19 cellular contexts compared by ENCODE assay signal in genomic region chr3:106673926-106674569, GRCh38.
DNase-seq lines count a peak whose midpoint lies in the region; TF ChIP-seq lines count a peak whose summit lies in the region.
"Had no signal": no experiment of that assay in that cellular context is flagged by ENCODE, and none has a peak within 500 bp of the region (broad histone marks: within the 10 kb centered on the region; RNA-seq: fewer than 3 reads in every experiment).

No MANE protein-coding gene starts in this region.

- no peaks in the 10 kb centered on the region for H3K27me3 Mint-ChIP-seq in MCF 10A (ENCODE audit: insufficient read depth, unreplicated experiment)

- no peak overlapping the region for H3K27ac Mint-ChIP-seq in MCF 10A (ENCODE audit: low read depth, unreplicated experiment)
- H3K27ac Mint-ChIP-seq: CD8-positive, alpha-beta T cell; H9 had no signal

- peaks cover 8% of the 10 kb centered on the region for H3K9me3 Mint-ChIP-seq in MCF 10A (ENCODE audit: unreplicated experiment)
- H3K9me3 Mint-ChIP-seq: CD8-positive, alpha-beta T cell; H9 had no signal

- POLR2A ChIA-PET in MCF 10A (lab: Yijun Ruan, JAX): interaction anchor here (0.7 kb wide), 1 partner anchor 13 kb away, joined by 3 read pairs; no protein-coding TSS in a partner anchor

- H3K4me1 Mint-ChIP-seq in MCF 10A (ENCODE audit: insufficient read depth, unreplicated experiment): no peaks in the 10 kb centered on the region

- DNase-seq in GM03348 (ENCODE audit: low spot score) (peak; percentile 2), amniotic epithelial cell (ENCODE audit: low read depth) (peak; percentile 31), iris pigment epithelial cell (ENCODE audit: low read depth) (peak; percentile 16), stromal cell of bone marrow (ENCODE audit: low read depth) (peak; percentile 9), NCI-H1436 (lab: John Stamatoyannopoulos, UW) (no peak), MCF 10A (ENCODE audit: unreplicated experiment) (no peak), NCI-H526 treated with DMSO at 0.1 percent for 48 hours (lab: John Stamatoyannopoulos, UW) (no peak)
- DNase-seq: C1 segment of cervical spinal cord; CD8-positive, alpha-beta T cell; DND-41; H9; MM.1S; NCI-H1048; NCI-H1417 treated with DMSO at 0.1 percent for 48 hours; NCI-H1930; NCI-H2227 treated with DMSO at 0.1 percent for 48 hours; NCI-H510A; NCI-H82; Peyer's patch had no signal

- CTCF ChIA-PET in MCF 10A (lab: Yijun Ruan, JAX): no interaction called here

- intact Hi-C loops in MCF 10A (cut with micrococcal nuclease): no loop called here

- TF ChIP-seq CTCF in MCF 10A (IDR thresholded peaks at IDR 0.05; ENCODE audit: unreplicated experiment): no peak

- no TSS peak for BruUV-seq in MCF 10A (replicated peaks; lab: Mats Ljungman, UMichigan)

- no peak overlapping the region for H3K4me3 Mint-ChIP-seq in MCF 10A (ENCODE audit: unreplicated experiment)
- H3K4me3 Mint-ChIP-seq: CD8-positive, alpha-beta T cell; H9 had no signal

- no peaks in the 10 kb centered on the region for H3K36me3 Mint-ChIP-seq in MCF 10A (ENCODE audit: insufficient read depth, unreplicated experiment)
- H3K36me3 Mint-ChIP-seq: CD8-positive, alpha-beta T cell had no signal

Comparison
In these comparisons a context has a peak if more than half of its experiments do, and no peak if none do; other contexts are left out.
1. DNase-seq: peak in GM03348 (single experiment), amniotic epithelial cell (single experiment), iris pigment epithelial cell (single experiment) and stromal cell of bone marrow (single experiment); none in NCI-H1436 (single experiment), MCF 10A (single experiment) and NCI-H526 treated with DMSO at 0.1 percent for 48 hours (single experiment).